7 cellular contexts compared by ENCODE assay signal in genomic region chr6:167968091-167968490, GRCh38. TPM values are rescaled to one million over a fixed set of nuclear protein-coding genes. Genes with fewer than 3 reads are reported as not detected.
A peak's percentile ranks its signal among the peaks of the same experiment; 100 is the strongest.
DNase-seq lines count a peak whose midpoint lies in the region; ATAC-seq and TF ChIP-seq lines count a peak whose summit lies in the region.

No MANE protein-coding gene starts in this region.

- no peak overlapping the region for H3K9ac ChIP-seq in mesendoderm (ENCODE audit: low read length)

- H3K23ac ChIP-seq in mesendoderm (ENCODE audit: low read length), result no peak overlapping the region

- H2BK5ac ChIP-seq in mesendoderm (ENCODE audit: low read length), result no peak overlapping the region

- H4K5ac ChIP-seq in mesendoderm (ENCODE audit: low read length), result no peak overlapping the region

- H3K36me3 ChIP-seq in mesendoderm (ENCODE audit: control insufficient read depth, insufficient read depth, low read length), result peaks cover 10% of the 10 kb centered on the region

- H3K27ac ChIP-seq in mesendoderm (ENCODE audit: low read depth, low read length), result no peak overlapping the region

- peak; percentile 57 for TF ChIP-seq RAD21 in Ishikawa (IDR thresholded peaks at IDR 0.05; ENCODE audit: low read depth)

- H3K4me3 Mint-ChIP-seq in activated naive CD8-positive, alpha-beta T cell treated with anti-CD3 and anti-CD28 coated beads for 36 hours, result no peak overlapping the region

- no peak overlapping the region for H3K4me2 ChIP-seq in mesendoderm (ENCODE audit: low read length)

- no peaks in the 10 kb centered on the region for H3K79me2 ChIP-seq in mesendoderm (ENCODE audit: control insufficient read depth, insufficient read depth, low read length)

- peaks cover 1% of the 10 kb centered on the region for H3K79me1 ChIP-seq in mesendoderm (ENCODE audit: low read length)

- H4K8ac ChIP-seq in mesendoderm (ENCODE audit: low read depth, low read length), result no peak overlapping the region

- H3K4me3 ChIP-seq in mesendoderm (ENCODE audit: low read length), result no peak overlapping the region

- no peak overlapping the region for H3K18ac ChIP-seq in mesendoderm (ENCODE audit: low read length)

- no peaks in the 10 kb centered on the region for H3K27me3 Mint-ChIP-seq in activated naive CD8-positive, alpha-beta T cell treated with anti-CD3 and anti-CD28 coated beads for 36 hours

- DNase-seq in ELF-1 (ENCODE audit: low read depth, low spot score) (peak; percentile 78), mesendoderm (peak; percentile 74), HCEC 1CT (no peak)
- peak; percentile 21 for DNase-seq in activated naive CD8-positive, alpha-beta T cell treated with anti-CD3 and anti-CD28 coated beads for 36 hours
- no peak for DNase-seq in NK-92 treated with Interleukin-12 subunit alpha and Interleukin-12 subunit beta, amount 100 ng/mL, for 24 hours (lab: John Stamatoyannopoulos, UW)

- H2AK5ac ChIP-seq in mesendoderm (ENCODE audit: low read length), result no peak overlapping the region

- no peaks in the 10 kb centered on the region for H3K4me1 ChIP-seq in mesendoderm (ENCODE audit: control insufficient read depth, low read depth, low read length)

- H3K9me3 Mint-ChIP-seq in activated naive CD8-positive, alpha-beta T cell treated with anti-CD3 and anti-CD28 coated beads for 36 hours, result no peaks in the 10 kb centered on the region

- H3K56ac ChIP-seq in mesendoderm (ENCODE audit: low read length), result no peak overlapping the region

- H2BK15ac ChIP-seq in mesendoderm (replicated peaks; ENCODE audit: low read depth), result no peak overlapping the region

- no peak overlapping the region for H2BK120ac ChIP-seq in mesendoderm (ENCODE audit: low read depth, low read length)

- H3K27ac Mint-ChIP-seq in activated naive CD8-positive, alpha-beta T cell treated with anti-CD3 and anti-CD28 coated beads for 36 hours, result no peak overlapping the region

- no peaks in the 10 kb centered on the region for H3K4me1 Mint-ChIP-seq in activated naive CD8-positive, alpha-beta T cell treated with anti-CD3 and anti-CD28 coated beads for 36 hours

- no CpG with 5 or more reads among the region's 6 CpGs for WGBS in mesendoderm (ENCODE audit: extremely low coverage, insufficient coverage, low lambda C conversion rate)

- H3K36me3 Mint-ChIP-seq in activated naive CD8-positive, alpha-beta T cell treated with anti-CD3 and anti-CD28 coated beads for 36 hours, result no peaks in the 10 kb centered on the region

- no peak overlapping the region for H3K4ac ChIP-seq in mesendoderm (ENCODE audit: low read depth, low read length)

- H3K27me3 ChIP-seq in mesendoderm (ENCODE audit: insufficient read depth, low read length, poor library complexity), result no peaks in the 10 kb centered on the region

- ATAC-seq in GM19328 (IDR thresholded peaks at IDR 0.05; ENCODE audit: unreplicated experiment), result no peak

- TF ChIP-seq EP300 in Ishikawa (IDR thresholded peaks at IDR 0.05; ENCODE audit: borderline replicate concordance), result no peak

TF ChIP-seq in Ishikawa, 13 proteins besides CTCF, POLR2A, EP300 and RAD21:
- TF ChIP-seq TCF12 (IDR thresholded peaks at IDR 0.05; ENCODE audit: low read depth) (no peak), CREB1 (IDR thresholded peaks at IDR 0.05; ENCODE audit: low read depth) (no peak), FOXM1 (IDR thresholded peaks at IDR 0.05; ENCODE audit: borderline replicate concordance, low read depth) (no peak), CEBPB (IDR thresholded peaks at IDR 0.05) (no peak), USF1 (IDR thresholded peaks at IDR 0.05) (no peak), NFIC (IDR thresholded peaks at IDR 0.05) (no peak), TAF1 (IDR thresholded peaks at IDR 0.05; ENCODE audit: low read depth) (no peak)

RNA-seq across cellular contexts. Expression of gene KIF25, which starts 29.4 kb away (rescaled TPM):
- not detected for total RNA-seq in activated naive CD8-positive, alpha-beta T cell treated with anti-CD3 and anti-CD28 coated beads for 36 hours
- 0.24 TPM for polyA plus RNA-seq in mesendoderm (2013, experiment 1 of 2)
- 0.31 TPM for polyA plus RNA-seq in mesendoderm (2013, experiment 2 of 2)

Comparison
In these comparisons a context has a peak if more than half of its experiments do, and no peak if none do; other contexts are left out.
1. DNase-seq: peak in ELF-1 (single experiment), activated naive CD8-positive, alpha-beta T cell treated with anti-CD3 and anti-CD28 coated beads for 36 hours (single experiment) and mesendoderm (single experiment); none in NK-92 treated with Interleukin-12 subunit alpha and Interleukin-12 subunit beta, amount 100 ng/mL, for 24 hours (single experiment) and HCEC 1CT (single experiment).